ENCODE assay signal across 13 cellular contexts in genomic region chr9:127586096-127586495, GRCh38. TPM values are rescaled to one million over a fixed set of nuclear protein-coding genes. Genes with fewer than 3 reads are reported as not detected.
A peak's percentile ranks its signal among the peaks of the same experiment; 100 is the strongest.
DNase-seq lines count a peak whose midpoint lies in the region; ATAC-seq, FAIRE-seq and TF ChIP-seq lines count a peak whose summit lies in the region.
"Had no signal": no experiment of that assay in that cellular context is flagged by ENCODE, and none has a peak within 500 bp of the region (broad histone marks: within the 10 kb centered on the region; RNA-seq: fewer than 3 reads in every experiment).

No MANE protein-coding gene starts in this region.

- TF ChIP-seq POLR2A in A549 (IDR thresholded peaks at IDR 0.05; ENCODE audit: low read length), result peak; percentile 5; the same call in 1 of the 2 replicates

- intact Hi-C loops in dendritic cell treated with granulocyte-macrophage colony-stimulating factor and Interleukin-4, amounts not matched to agents 40 ng/mL and 50 ng/mL, for 4 days (cut with micrococcal nuclease), result loop anchor here (1.0 to 5.0 kb wide), 3 partner anchors 17 to 82 kb away; a partner anchor contains a TSS

- peak overlapping the region; percentile 59 for H2BK12ac ChIP-seq in neuronal stem cell (ENCODE audit: low read length)

- TF ChIP-seq CTCF in A549 (IDR thresholded peaks at IDR 0.05) (no peak), HFFc6 (IDR thresholded peaks at IDR 0.05) (no peak)

- peak in 1 of 2 experiments; percentile 31 for DNase-seq in A549 (ENCODE audit: low read depth in 1 of 2, low spot score in 1 of 2)
- no peak for DNase-seq in HFFc6
- DNase-seq in neuronal stem cell (ENCODE audit: low spot score), result no peak
- DNase-seq in left lobe of liver (ENCODE audit: low spot score), result no peak
- DNase-seq: KG1 had no signal

- H3K27ac Mint-ChIP-seq in HFFc6, result peak overlapping the region; percentile 81
- H3K27ac Mint-ChIP-seq in dendritic cell treated with granulocyte-macrophage colony-stimulating factor and Interleukin-4, amounts not matched to agents 40 ng/mL and 50 ng/mL, for 4 days, result peak overlapping the region; percentile 29
- no peak overlapping the region for H3K27ac Mint-ChIP-seq in activated T-helper 17 cell treated with anti-CD3 and anti-CD28 coated beads, Interleukin-2, amount 50 U/mL, for 72 hours
- H3K27ac Mint-ChIP-seq: activated naive CD4-positive, alpha-beta T cell treated with anti-CD3 and anti-CD28 coated beads for 36 hours had no signal

- H3K36me3 ChIP-seq in neuronal stem cell (replicated peaks in 1 of 2; ENCODE audit: control insufficient read depth in 2 of 2, insufficient read depth in 2 of 2, low read length in 2 of 2), result no peaks in the 10 kb centered on the region

- H3K4me3 ChIP-seq in A549 (no peak overlapping the region), neuronal stem cell (ENCODE audit: low read length in 2 of 2) (peak overlapping the region in 1 of 2 donors; percentile 56)

- no peak overlapping the region for H3K9ac ChIP-seq in neuronal stem cell (ENCODE audit: low read depth, low read length, poor library complexity)
- H3K9ac ChIP-seq: parathyroid adenoma had no signal

- H3K27ac ChIP-seq in A549 (peak overlapping the region; percentile 46 to 73; a peak in 4 of 6 replicates), neuronal stem cell (replicated peaks; ENCODE audit: low read length) (no peak overlapping the region)
- H3K27ac ChIP-seq: parathyroid adenoma had no signal

- H4K8ac ChIP-seq in neuronal stem cell (ENCODE audit: low read depth, low read length), result no peak overlapping the region

- H3K9me3 Mint-ChIP-seq in HFFc6, result peaks cover 14% of the 10 kb centered on the region
- no peaks in the 10 kb centered on the region for H3K9me3 Mint-ChIP-seq in dendritic cell treated with granulocyte-macrophage colony-stimulating factor and Interleukin-4, amounts not matched to agents 40 ng/mL and 50 ng/mL, for 4 days
- H3K9me3 Mint-ChIP-seq in activated T-helper 17 cell treated with anti-CD3 and anti-CD28 coated beads, Interleukin-2, amount 50 U/mL, for 72 hours, result no peaks in the 10 kb centered on the region
- H3K9me3 Mint-ChIP-seq: activated naive CD4-positive, alpha-beta T cell treated with anti-CD3 and anti-CD28 coated beads for 36 hours; naive B cell had no signal

- peaks cover 9% of the 10 kb centered on the region; the same call in 2 of the 3 replicates for H3K9me3 ChIP-seq in A549
- H3K9me3 ChIP-seq in neuronal stem cell (replicated peaks in 1 of 2; ENCODE audit: control insufficient read depth in 2 of 2, insufficient read depth in 1 of 2, low read depth in 1 of 2, low read length in 2 of 2), result no peaks in the 10 kb centered on the region

- no peaks in the 10 kb centered on the region for H3K27me3 ChIP-seq in neuronal stem cell (ENCODE audit: control insufficient read depth in 3 of 3, insufficient read depth in 3 of 3, low read depth in 1 of 3, low read length in 3 of 3)

- no peak overlapping the region for H3K4me2 ChIP-seq in A549
- H3K4me2 ChIP-seq in neuronal stem cell (ENCODE audit: insufficient read depth, low read length, poor library complexity, severe bottlenecking), result no peak overlapping the region

- H2AFZ ChIP-seq in neuronal stem cell (ENCODE audit: low read length), result peak overlapping the region; percentile 71
- H2AFZ ChIP-seq: parathyroid adenoma had no signal

- no peak overlapping the region for H2BK5ac ChIP-seq in neuronal stem cell (ENCODE audit: low read length)

- peak; percentile 55 to 61; a peak in 5 of 6 replicates for ATAC-seq in A549
- ATAC-seq in left lobe of liver, result no peak
- no peak for ATAC-seq in GM19463 (IDR thresholded peaks at IDR 0.05; ENCODE audit: unreplicated experiment)
- ATAC-seq in activated T-helper 17 cell treated with anti-CD3 and anti-CD28 coated beads, Interleukin-2, amount 50 U/mL, for 72 hours (replicated peaks), result no peak
- no peak for ATAC-seq in GM19023 (IDR thresholded peaks at IDR 0.05; ENCODE audit: unreplicated experiment)

- no peak overlapping the region for H2BK120ac ChIP-seq in neuronal stem cell (ENCODE audit: low read depth, low read length)

- FAIRE-seq in A549 (lab: Jason Lieb, UNC), result no peak
- FAIRE-seq: colon had no signal

- peak overlapping the region; percentile 58 for H2AK5ac ChIP-seq in neuronal stem cell (ENCODE audit: low read depth, low read length)

- CTCF ChIA-PET in A549 (lab: Yijun Ruan, JAX), result interaction anchor here (0.9 to 32.4 kb wide), 23 partner anchors 9 to 367 kb away, joined by 3 to 821 read pairs (median 7); partner anchors contain the start of gene TOR2A

- WGBS in A549 (ENCODE audit: missing lambda C conversion rate), result 59% methylated on average over 14 of the region's 14 CpGs
- WGBS in neuronal stem cell (ENCODE audit: extremely low coverage in 2 of 2, insufficient read length in 2 of 2, insufficient replicate concordance in 1 of 2), 2 donors, result no CpG with 5 or more reads among the region's 14 CpGs

- H3K4me3 Mint-ChIP-seq in HFFc6, result no peak overlapping the region
- H3K4me3 Mint-ChIP-seq in dendritic cell treated with granulocyte-macrophage colony-stimulating factor and Interleukin-4, amounts not matched to agents 40 ng/mL and 50 ng/mL, for 4 days, result peak overlapping the region; percentile 17
- H3K4me3 Mint-ChIP-seq in activated T-helper 17 cell treated with anti-CD3 and anti-CD28 coated beads, Interleukin-2, amount 50 U/mL, for 72 hours, result no peak overlapping the region
- H3K4me3 Mint-ChIP-seq: activated naive CD4-positive, alpha-beta T cell treated with anti-CD3 and anti-CD28 coated beads for 36 hours; naive B cell had no signal

- H3K27me3 Mint-ChIP-seq in HFFc6 (ENCODE audit: insufficient read depth), result no peaks in the 10 kb centered on the region
- no peaks in the 10 kb centered on the region for H3K27me3 Mint-ChIP-seq in dendritic cell treated with granulocyte-macrophage colony-stimulating factor and Interleukin-4, amounts not matched to agents 40 ng/mL and 50 ng/mL, for 4 days
- peaks cover 3% of the 10 kb centered on the region for H3K27me3 Mint-ChIP-seq in activated T-helper 17 cell treated with anti-CD3 and anti-CD28 coated beads, Interleukin-2, amount 50 U/mL, for 72 hours

- peaks cover 39% of the 10 kb centered on the region; the same call in 2 of the 3 replicates for H3K4me1 ChIP-seq in A549
- no peaks in the 10 kb centered on the region for H3K4me1 ChIP-seq in neuronal stem cell (ENCODE audit: control insufficient read depth in 2 of 2, insufficient read depth in 1 of 2, low read depth in 1 of 2, low read length in 2 of 2)
- H3K4me1 ChIP-seq: parathyroid adenoma had no signal

- no peak overlapping the region for H4K91ac ChIP-seq in neuronal stem cell (ENCODE audit: low read depth, low read length, poor library complexity)

- no peak for TF ChIP-seq RAD21 in A549 (conservative IDR thresholded peaks at IDR 0.05 in 1 of 2, IDR thresholded peaks at IDR 0.05 in 1 of 2)

- H3K4me1 Mint-ChIP-seq in HFFc6 (ENCODE audit: low read depth), result peaks cover 52% of the 10 kb centered on the region
- H3K4me1 Mint-ChIP-seq in dendritic cell treated with granulocyte-macrophage colony-stimulating factor and Interleukin-4, amounts not matched to agents 40 ng/mL and 50 ng/mL, for 4 days (ENCODE audit: low read depth), result peaks cover 65% of the 10 kb centered on the region
- H3K4me1 Mint-ChIP-seq in activated T-helper 17 cell treated with anti-CD3 and anti-CD28 coated beads, Interleukin-2, amount 50 U/mL, for 72 hours, result peaks cover 11% of the 10 kb centered on the region

- H3K14ac ChIP-seq in neuronal stem cell (ENCODE audit: low read length), result peak overlapping the region; percentile 65

- peaks cover 9% of the 10 kb centered on the region for H3K36me3 Mint-ChIP-seq in HFFc6 (ENCODE audit: low read depth)
- peaks cover 55% of the 10 kb centered on the region for H3K36me3 Mint-ChIP-seq in dendritic cell treated with granulocyte-macrophage colony-stimulating factor and Interleukin-4, amounts not matched to agents 40 ng/mL and 50 ng/mL, for 4 days (ENCODE audit: low read depth)
- no peaks in the 10 kb centered on the region for H3K36me3 Mint-ChIP-seq in activated T-helper 17 cell treated with anti-CD3 and anti-CD28 coated beads, Interleukin-2, amount 50 U/mL, for 72 hours (ENCODE audit: low read depth)
- H3K36me3 Mint-ChIP-seq: naive B cell had no signal

- POLR2A ChIA-PET in A549 (lab: Yijun Ruan, JAX), result interaction anchor here (1.1 to 2.2 kb wide), 2 partner anchors 18 to 83 kb away, joined by 3 to 5 read pairs; a partner anchor contains a TSS

- H2BK15ac ChIP-seq in neuronal stem cell (ENCODE audit: low read length), result no peak overlapping the region

- H3K23ac ChIP-seq in neuronal stem cell (ENCODE audit: low read depth, low read length, poor library complexity), result peak overlapping the region; percentile 66

- H3K4ac ChIP-seq in neuronal stem cell (ENCODE audit: low read length), result no peak overlapping the region

- H3K79me1 ChIP-seq in neuronal stem cell (ENCODE audit: low read depth, low read length), result no peaks in the 10 kb centered on the region

- TF ChIP-seq EP300 in A549 (IDR thresholded peaks at IDR 0.05), result no peak

- H3K18ac ChIP-seq in neuronal stem cell (ENCODE audit: low read length), result peak overlapping the region; percentile 81

TF ChIP-seq in A549, 52 proteins besides CTCF, POLR2A, EP300 and RAD21 (continues in another document):
- TF ChIP-seq CHD4 (IDR thresholded peaks at IDR 0.05; ENCODE audit: borderline replicate concordance), result no peak
- no peak for TF ChIP-seq TFCP2L1 (CRISPR knock-in tag; IDR thresholded peaks at IDR 0.05)
- TF ChIP-seq, protein P1, sequence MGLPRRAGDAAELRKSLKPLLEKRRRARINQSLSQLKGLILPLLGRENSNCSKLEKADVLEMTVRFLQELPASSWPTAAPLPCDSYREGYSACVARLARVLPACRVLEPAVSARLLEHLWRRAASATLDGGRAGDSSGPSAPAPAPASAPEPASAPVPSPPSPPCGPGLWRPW (IDR thresholded peaks at IDR 0.05), result no peak
- TF ChIP-seq ZC3H11A (IDR thresholded peaks at IDR 0.05), result no peak
- no peak for TF ChIP-seq EHMT2 (IDR thresholded peaks at IDR 0.05; ENCODE audit: low read depth)
- TF ChIP-seq CBX8 (IDR thresholded peaks at IDR 0.05), result no peak
- TF ChIP-seq HOXB5 (CRISPR knock-in tag; IDR thresholded peaks at IDR 0.05), result no peak
- TF ChIP-seq PHF8 (IDR thresholded peaks at IDR 0.05; ENCODE audit: borderline replicate concordance, low read depth), result no peak

RNA-seq across cellular contexts. Expression of gene STXBP1, which starts 26.0 kb away (rescaled TPM):
- polyA plus RNA-seq in A549 (2011; rRNA removed) (13.3 and 20.4 TPM in 2 replicates), A549 (2017; fragmentation: RNase III; extraction: RNeasy Plus Mini Kit Qiagen cat#74134 plus additional on column Dnase treatment) (16.1 to 22.6 TPM (median 19.8 TPM) in 3 replicates)
- polyA plus RNA-seq in A549 (2012; cell fraction: cytosol; rRNA removed), result 12.7 and 14.5 TPM in 2 replicates
- 16.5 and 22.0 TPM in 2 replicates for polyA plus RNA-seq in A549 (2012; cell fraction: nucleus; rRNA removed)
- polyA minus RNA-seq in A549 (2011; rRNA and poly(A)+ RNA removed), result 22.3 and 22.9 TPM in 2 replicates
- total RNA-seq in HFFc6 (2021; fragmentation: NEBNext Ultra II Directional; extraction: Animal tissue kit (Norgen Biotek cat#: 25700)), result 10 to 100 TPM; 61.9 to 90.7 (median 73.6) TPM
- 33.7 TPM for polyA plus RNA-seq in neuronal stem cell (2013, experiment 1 of 2)
- polyA plus RNA-seq in neuronal stem cell (2013, experiment 2 of 2), result 32.9 TPM
- 3.8 TPM for total RNA-seq in left lobe of liver
- total RNA-seq in activated T-helper 17 cell treated with anti-CD3 and anti-CD28 coated beads, Interleukin-2, amount 50 U/mL, for 72 hours, result 10 to 100 TPM; 14.7 to 17.1 TPM

Comparison
In these comparisons a context has a peak if more than half of its experiments do, and no peak if none do; other contexts are left out.
1. ATAC-seq: peak in A549 (2 of 2); none in left lobe of liver (single experiment), GM19463 (single experiment), activated T-helper 17 cell treated with anti-CD3 and anti-CD28 coated beads, Interleukin-2, amount 50 U/mL, for 72 hours (single experiment) and GM19023 (single experiment).